ENCODE assay signal across 14 cellular contexts in genomic region chr10:92760609-92761008, GRCh38.
DNase-seq lines count a peak whose midpoint lies in the region; ATAC-seq lines count a peak whose summit lies in the region.
"Had no signal": no experiment of that assay in that cellular context is flagged by ENCODE, and none has a peak within 500 bp of the region (broad histone marks: within the 10 kb centered on the region; RNA-seq: fewer than 3 reads in every experiment).

No MANE protein-coding gene starts in this region.

- ATAC-seq in GM18907 (IDR thresholded peaks at IDR 0.05; ENCODE audit: unreplicated experiment) = no peak
- ATAC-seq: stimulated activated effector memory CD8-positive, alpha-beta T cell treated with anti-CD3 and anti-CD28 coated beads, Interleukin-12 subunit alpha, Interleukin-12 subunit beta, amount 100 ng/mL, for 72 hours; T-cell had no signal

- DNase-seq in Daoy (ENCODE audit: low read depth) (peak; percentile 21), MV-4-11 (lab: John Stamatoyannopoulos, UW) (peak; percentile 21), ecto neural progenitor cell (ENCODE audit: low spot score) (peak; percentile 1), renal cortical epithelial cell (ENCODE audit: low read depth) (peak; percentile 44), NCI-H446 treated with DMSO at 0.1 percent for 48 hours (lab: John Stamatoyannopoulos, UW) (no peak), NCI-H526 (lab: John Stamatoyannopoulos, UW) (no peak)
- no peak for DNase-seq in activated T-cell treated with anti-CD3 and anti-CD28 coated beads, Interleukin-2, amount 50 U/mL, for 1 hour
- DNase-seq: activated CD8-positive, alpha-beta memory T cell treated with anti-CD3 and anti-CD28 coated beads, Interleukin-2, amount 50 U/mL, for 4 hours; DND-41; mesendoderm; NCI-H2171 treated with DMSO at 0.1 percent for 48 hours; T-cell had no signal

Comparison
In these comparisons a context has a peak if more than half of its experiments do, and no peak if none do; other contexts are left out.
1. DNase-seq: peak in Daoy (single experiment), MV-4-11 (single experiment), ecto neural progenitor cell (single experiment) and renal cortical epithelial cell (single experiment); none in activated T-cell treated with anti-CD3 and anti-CD28 coated beads, Interleukin-2, amount 50 U/mL, for 1 hour (single experiment), NCI-H446 treated with DMSO at 0.1 percent for 48 hours (single experiment) and NCI-H526 (0 of 2).